9 cellular contexts compared by ENCODE assay signal in genomic region chr10:95906675-95907453, GRCh38. TPM values are rescaled to one million over a fixed set of nuclear protein-coding genes. Genes with fewer than 3 reads are reported as not detected.
DNase-seq lines count a peak whose midpoint lies in the region; ATAC-seq and TF ChIP-seq lines count a peak whose summit lies in the region.
"Had no signal": no experiment of that assay in that cellular context is flagged by ENCODE, and none has a peak within 500 bp of the region (broad histone marks: within the 10 kb centered on the region; RNA-seq: fewer than 3 reads in every experiment).

No MANE protein-coding gene starts in this region.

- peak overlapping the region; percentile 66 for H3K27ac Mint-ChIP-seq in activated naive CD4-positive, alpha-beta T cell treated with anti-CD3 and anti-CD28 coated beads for 36 hours

- ATAC-seq in GM18873 (IDR thresholded peaks at IDR 0.05; ENCODE audit: low FRiP score, unreplicated experiment) (peak; percentile 32), HG03280 (IDR thresholded peaks at IDR 0.05; ENCODE audit: unreplicated experiment) (peak; percentile 28)

- intact Hi-C loops in OCI-LY7 (cut with micrococcal nuclease; ENCODE audit: unreplicated experiment) = no loop called here
- intact Hi-C loops in activated naive CD4-positive, alpha-beta T cell treated with anti-CD3 and anti-CD28 coated beads for 36 hours (cut with micrococcal nuclease) = loop anchor here (1.0 to 10.0 kb wide), 9 partner anchors 42 to 678 kb away; partner anchors contain the start of genes CCNJ, TM9SF3 and ZNF518A

- H3K4me2 ChIP-seq in OCI-LY7 (ENCODE audit: low read length) = peak overlapping the region; percentile 65

- H3K9me2 ChIP-seq in OCI-LY7 (ENCODE audit: insufficient read depth, low read length) = no peaks in the 10 kb centered on the region

- no peaks in the 10 kb centered on the region for H3K27me3 ChIP-seq in BE2C
- no peaks in the 10 kb centered on the region for H3K27me3 ChIP-seq in tibial nerve

- H3K9me3 ChIP-seq in BE2C (no peaks in the 10 kb centered on the region), OCI-LY7 (ENCODE audit: low read length) (no peaks in the 10 kb centered on the region), tibial nerve (no peaks in the 10 kb centered on the region)

- H3K4me1 ChIP-seq in BE2C (no peaks in the 10 kb centered on the region), OCI-LY7 (ENCODE audit: insufficient read depth, low read length, poor library complexity, severe bottlenecking) (peaks cover 22% of the 10 kb centered on the region), tibial nerve (peaks cover 0 to 10% (median 0%) of the 10 kb centered on the region in 4 donors)

- no peaks in the 10 kb centered on the region for H3K79me2 ChIP-seq in OCI-LY7 (ENCODE audit: insufficient read depth, low read depth, low read length)

- H3K4me3 ChIP-seq in BE2C (ENCODE audit: low read depth, low read length) (peak overlapping the region; percentile 71), OCI-LY7 (ENCODE audit: low read depth, low read length, poor library complexity, severe bottlenecking) (peak overlapping the region; percentile 53), tibial nerve (peak overlapping the region; percentile 52 to 80 (median 64))

- H3K36me3 Mint-ChIP-seq in activated naive CD4-positive, alpha-beta T cell treated with anti-CD3 and anti-CD28 coated beads for 36 hours (ENCODE audit: low read depth) = peaks cover 2% of the 10 kb centered on the region

- no peaks in the 10 kb centered on the region for H3K27me3 Mint-ChIP-seq in activated naive CD4-positive, alpha-beta T cell treated with anti-CD3 and anti-CD28 coated beads for 36 hours (ENCODE audit: low read depth)

- CTCF ChIA-PET in OCI-LY7 (lab: Charles Lee; ENCODE audit: unreplicated experiment) = no interaction called here
- CTCF ChIA-PET in activated naive CD4-positive, alpha-beta T cell treated with anti-CD3 and anti-CD28 coated beads for 36 hours (lab: Charles Lee) = interaction anchor here (0.6 to 1.7 kb wide), 4 partner anchors 15 to 360 kb away, joined by 3 to 4 read pairs (median 3); no protein-coding TSS in a partner anchor

- H3K4me3 Mint-ChIP-seq in activated naive CD4-positive, alpha-beta T cell treated with anti-CD3 and anti-CD28 coated beads for 36 hours = peak overlapping the region; percentile 90

- TF ChIP-seq CTCF in BE2C (IDR thresholded peaks at IDR 0.05; ENCODE audit: low read depth, low read length) (0 out of 2 replicates have a peak, but pooled peaks have one; percentile 9), OCI-LY7 (conservative IDR thresholded peaks at IDR 0.05; ENCODE audit: low read length) (peak; percentile 29; the same call in 1 of the 2 replicates), tibial nerve (IDR thresholded peaks at IDR 0.05) (no peak)

- no peaks in the 10 kb centered on the region for H3K9me3 Mint-ChIP-seq in activated naive CD4-positive, alpha-beta T cell treated with anti-CD3 and anti-CD28 coated beads for 36 hours

- POLR2A ChIA-PET in OCI-LY7 (lab: Charles Lee) = no interaction called here

- WGBS in tibial nerve, 2 donors = 11 to 12% methylated on average over 22 of the region's 22 CpGs

- TF ChIP-seq POLR2A in tibial nerve (IDR thresholded peaks at IDR 0.05) = no peak

- peak overlapping the region; percentile 31; the same call in 1 of the 2 replicates for H2AFZ ChIP-seq in OCI-LY7 (ENCODE audit: low read length)

- H4K20me1 ChIP-seq in OCI-LY7 (ENCODE audit: insufficient read depth, low read length) = no peaks in the 10 kb centered on the region

- H3K4me1 Mint-ChIP-seq in activated naive CD4-positive, alpha-beta T cell treated with anti-CD3 and anti-CD28 coated beads for 36 hours (ENCODE audit: low read depth) = peaks cover 14% of the 10 kb centered on the region

- H3K27ac ChIP-seq in OCI-LY7 (ENCODE audit: low read depth, low read length, poor library complexity, severe bottlenecking) (no peak overlapping the region), tibial nerve (peak overlapping the region; percentile 44 to 86 (median 82))

- H3K36me3 ChIP-seq in BE2C (peaks cover 3% of the 10 kb centered on the region; the same call in 1 of the 2 replicates), OCI-LY7 (ENCODE audit: insufficient read depth, low read length) (no peaks in the 10 kb centered on the region), tibial nerve (peaks cover 0 to 26% (median 0%) of the 10 kb centered on the region in 3 donors)

- TF ChIP-seq EP300 in tibial nerve (IDR thresholded peaks at IDR 0.05) = no peak

- DNase-seq in BE2C = peak; percentile 54
- DNase-seq in OCI-LY7 (ENCODE audit: low spot score) = peak; percentile 37
- DNase-seq in activated naive CD4-positive, alpha-beta T cell treated with anti-CD3 and anti-CD28 coated beads for 36 hours = peak; percentile 71
- peak; percentile 44 for DNase-seq in glomerular endothelial cell (ENCODE audit: extremely low read depth, low read depth, low spot score)
- peak; percentile 19 for DNase-seq in occipital lobe (lab: John Stamatoyannopoulos, UW)
- peak; percentile 16 to 40 for DNase-seq in tibial nerve (ENCODE audit: low spot score in 2 of 2)

- BruUV-seq in OCI-LY7 (replicated peaks; lab: Mats Ljungman, UMichigan) = no TSS peak

RNA-seq across cellular contexts. Expression of gene CC2D2B, which starts 0.9 kb away (rescaled TPM):
- 0.68 TPM for polyA plus RNA-seq in BE2C (2012; ENCODE audit: insufficient read depth, insufficient read length, low read depth)
- total RNA-seq in OCI-LY7 (2014; rRNA removed; shearing (Covaris generic)) = 4.1 TPM in 1 of 2 replicates, not detected in the other
- total RNA-seq in OCI-LY7 (2022) (0.41 TPM in 1 of 2 replicates, not detected in the other), glomerular endothelial cell (0.47 TPM in 1 of 2 replicates, not detected in the other), occipital lobe (2.0 TPM), tibial nerve (10 to 100 TPM in 1 of 4 donors, 1 to 10 TPM in 2, not detected in 1; 1.1 to 23.7 (median 1.8) TPM)
- not detected for total RNA-seq in activated naive CD4-positive, alpha-beta T cell treated with anti-CD3 and anti-CD28 coated beads for 36 hours
- total RNA-seq: activated CD8-positive, alpha-beta memory T cell treated with anti-CD3 and anti-CD28 coated beads for 36 hours had no signal

Comparison
In these comparisons a context has a peak if more than half of its experiments do, and no peak if none do; other contexts are left out.
1. DNase-seq: peak in every context shown above with its lines; median percentile 71 in activated naive CD4-positive, alpha-beta T cell treated with anti-CD3 and anti-CD28 coated beads for 36 hours; 54 in BE2C; 44 in glomerular endothelial cell; 37 in OCI-LY7; 28 in tibial nerve; 19 in occipital lobe.
2. CTCF ChIP-seq: peak in BE2C (single experiment) and OCI-LY7 (single experiment); none in tibial nerve (0 of 5).
3. Peak in every context shown above with its lines, with median percentiles within 50 percentile points of each other: H3K4me3 ChIP-seq.